8 cellular contexts compared by ENCODE assay signal in genomic region chr4:82851902-82852750, GRCh38. TPM values are rescaled to one million over a fixed set of nuclear protein-coding genes. Genes with fewer than 3 reads are reported as not detected.
DNase-seq lines count a peak whose midpoint lies in the region; ATAC-seq, FAIRE-seq and TF ChIP-seq lines count a peak whose summit lies in the region.

No MANE protein-coding gene starts in this region.

- intact Hi-C loops in pancreas (cut with DNase I) = no loop called here

- H3K27ac ChIP-seq in pancreas = no peak overlapping the region

- no peak overlapping the region for H3K4me3 ChIP-seq in pancreas

- peak in 2 of 4 donors; percentile 21 to 43 for TF ChIP-seq CTCF in pancreas (IDR thresholded peaks at IDR 0.05)

- H3K9me3 Mint-ChIP-seq in activated naive CD4-positive, alpha-beta T cell treated with anti-CD3 and anti-CD28 coated beads, Interleukin-2, amount 50 U/mL, for 72 hours = no peaks in the 10 kb centered on the region

- no peaks in the 10 kb centered on the region for H3K27me3 ChIP-seq in pancreas

- FAIRE-seq in pancreas (lab: Jason Lieb, UNC) = no peak

- ATAC-seq in activated naive CD4-positive, alpha-beta T cell treated with anti-CD3 and anti-CD28 coated beads, Interleukin-2, amount 50 U/mL, for 72 hours = peak; percentile 29 to 50
- ATAC-seq in pancreas (peak; percentile 44 to 72 (median 58)), HG02763 (IDR thresholded peaks at IDR 0.05; ENCODE audit: unreplicated experiment) (no peak), HG02852 (IDR thresholded peaks at IDR 0.05; ENCODE audit: unreplicated experiment) (no peak)

- H3K9me3 ChIP-seq in pancreas = no peaks in the 10 kb centered on the region

- peaks cover 15 to 82% (median 51%) of the 10 kb centered on the region in 3 donors for H3K36me3 ChIP-seq in pancreas

- WGBS in pancreas, 2 donors = 81 to 96% methylated on average over 1 of the region's 1 CpG

- no peaks in the 10 kb centered on the region for H3K4me1 ChIP-seq in pancreas

- peak overlapping the region in 1 of 2 donors; percentile 76 for H3K27ac Mint-ChIP-seq in activated naive CD4-positive, alpha-beta T cell treated with anti-CD3 and anti-CD28 coated beads, Interleukin-2, amount 50 U/mL, for 72 hours

- peaks cover 9 to 12% of the 10 kb centered on the region in 2 donors for H3K36me3 Mint-ChIP-seq in activated naive CD4-positive, alpha-beta T cell treated with anti-CD3 and anti-CD28 coated beads, Interleukin-2, amount 50 U/mL, for 72 hours

- no peak for DNase-seq in activated naive CD4-positive, alpha-beta T cell treated with anti-CD3 and anti-CD28 coated beads, Interleukin-2, amount 50 U/mL, for 72 hours (ENCODE audit: low spot score in 2 of 2)
- DNase-seq in activated naive CD4-positive, alpha-beta T cell (lab: John Stamatoyannopoulos, UW) = no peak
- DNase-seq in NCI-H460 (ENCODE audit: extremely low read depth, low read depth) (peak; percentile 4), dermis microvascular lymphatic vessel endothelial cell (ENCODE audit: low read depth in 2 of 2) (peak; percentile 40 to 60), pancreas (no peak), dedifferentiated amniotic fluid mesenchymal stem cell (ENCODE audit: extremely low spot score) (no peak)

RNA-seq across cellular contexts. Expression of gene SEC31A, which starts 38.8 kb away (rescaled TPM):
- total RNA-seq in activated naive CD4-positive, alpha-beta T cell treated with anti-CD3 and anti-CD28 coated beads, Interleukin-2, amount 50 U/mL, for 72 hours = 100 to 1,000 TPM in 1 of 2 donors, 10 to 100 TPM in 1; 93.9 to 124 TPM
- 91.0 and 104 TPM in 2 replicates for total RNA-seq in NCI-H460 (2014; rRNA removed; shearing (Covaris generic))
- 83.6 and 96.7 TPM in 2 replicates for polyA plus RNA-seq in NCI-H460 (2014; cell fraction: nucleus; rRNA removed)
- total RNA-seq in dermis microvascular lymphatic vessel endothelial cell (190 and 250 TPM in 2 replicates), pancreas (100 to 1,000 TPM; 149 to 205 (median 173) TPM)
- polyA plus RNA-seq in pancreas = 100 to 1,000 TPM; 123 to 135 TPM

RNA-seq across cellular contexts. Expression of gene THAP9, which starts 48.4 kb away (rescaled TPM):
- 1 to 10 TPM; 2.3 to 6.7 TPM for total RNA-seq in activated naive CD4-positive, alpha-beta T cell treated with anti-CD3 and anti-CD28 coated beads, Interleukin-2, amount 50 U/mL, for 72 hours
- total RNA-seq in NCI-H460 (2014; rRNA removed; shearing (Covaris generic)) = 6.0 and 8.9 TPM in 2 replicates
- polyA plus RNA-seq in NCI-H460 (2014; cell fraction: nucleus; rRNA removed) = 3.7 and 5.6 TPM in 2 replicates
- total RNA-seq in dermis microvascular lymphatic vessel endothelial cell = 5.0 and 5.4 TPM in 2 replicates
- 1 to 10 TPM; 1.8 to 3.5 (median 2.7) TPM for total RNA-seq in pancreas
- 1 to 10 TPM; 1.7 to 2.7 TPM for polyA plus RNA-seq in pancreas

RNA-seq across cellular contexts. Expression of gene SCD5, which starts 53.5 kb away (rescaled TPM):
- 1 to 10 TPM in 1 of 2 donors, under 1 TPM in 1; 0.52 to 1.9 TPM for total RNA-seq in activated naive CD4-positive, alpha-beta T cell treated with anti-CD3 and anti-CD28 coated beads, Interleukin-2, amount 50 U/mL, for 72 hours
- 5.6 and 6.4 TPM in 2 replicates for total RNA-seq in NCI-H460 (2014; rRNA removed; shearing (Covaris generic))
- polyA plus RNA-seq in NCI-H460 (2014; cell fraction: nucleus; rRNA removed) = 4.2 and 5.7 TPM in 2 replicates
- total RNA-seq in dermis microvascular lymphatic vessel endothelial cell = 23.6 and 23.8 TPM in 2 replicates
- total RNA-seq in pancreas = 10 to 100 TPM; 19.1 to 41.3 (median 27.1) TPM
- 10 to 100 TPM; 30.3 to 58.3 TPM for polyA plus RNA-seq in pancreas

Comparison
In these comparisons a context has a peak if more than half of its experiments do, and no peak if none do; other contexts are left out.
1. ATAC-seq: peak in activated naive CD4-positive, alpha-beta T cell treated with anti-CD3 and anti-CD28 coated beads, Interleukin-2, amount 50 U/mL, for 72 hours (2 of 2) and pancreas (4 of 4); none in HG02763 (single experiment) and HG02852 (single experiment).
2. DNase-seq: peak in NCI-H460 (single experiment) and dermis microvascular lymphatic vessel endothelial cell (2 of 2); none in activated naive CD4-positive, alpha-beta T cell treated with anti-CD3 and anti-CD28 coated beads, Interleukin-2, amount 50 U/mL, for 72 hours (0 of 2), activated naive CD4-positive, alpha-beta T cell (0 of 4), pancreas (0 of 6) and dedifferentiated amniotic fluid mesenchymal stem cell (single experiment).